ENCODE assay signal across 25 cellular contexts in genomic region chr7:144497296-144497695, GRCh38.
"Had no signal": no experiment of that assay in that cellular context is flagged by ENCODE, and none has a peak within 500 bp of the region (broad histone marks: within the 10 kb centered on the region; RNA-seq: fewer than 3 reads in every experiment).

No MANE protein-coding gene starts in this region.

- H3K4me1 Mint-ChIP-seq: activated B cell treated with CpG ODN at 0.5 μM for 24 hours; activated T-helper 17 cell treated with anti-CD3 and anti-CD28 coated beads, Interleukin-2, amount 50 U/mL, for 72 hours; IgD-negative memory B cell had no signal

- H3K36me3 ChIP-seq: brain microvascular endothelial cell, Peyer's patch, SJSA1 had no signal

- H3K27me3 ChIP-seq: brain microvascular endothelial cell, Peyer's patch, SJSA1 had no signal

- H3K4me1 ChIP-seq: Peyer's patch, SJSA1 had no signal

- H3K27me3 Mint-ChIP-seq: activated B cell treated with CpG ODN at 0.5 μM for 24 hours; activated CD4-positive, alpha-beta memory T cell treated with anti-CD3 and anti-CD28 coated beads for 36 hours; activated CD4-positive, alpha-beta T cell treated with anti-CD3 and anti-CD28 coated beads, Interleukin-2, amount 10 ng/mL, durations not matched to agents 7 days and 5 days; activated naive CD8-positive, alpha-beta T cell; activated T-helper 17 cell treated with anti-CD3 and anti-CD28 coated beads, Interleukin-2, amount 50 U/mL, for 72 hours; IgD-negative memory B cell had no signal

- H3K4me3 ChIP-seq: Peyer's patch, SJSA1 had no signal

- DNase-seq: activated B cell treated with CpG ODN at 0.5 μM for 24 hours; activated CD4-positive, alpha-beta memory T cell treated with anti-CD3 and anti-CD28 coated beads for 36 hours; activated CD4-positive, alpha-beta T cell treated with anti-CD3 and anti-CD28 coated beads for 1 hour; activated CD4-positive, alpha-beta T cell treated with anti-CD3 and anti-CD28 coated beads, Interleukin-2, amount 10 ng/mL, durations not matched to agents 7 days and 5 days; activated gamma-delta T cell; activated naive CD4-positive, alpha-beta T cell treated with anti-CD3 and anti-CD28 coated beads for 36 hours; activated T-cell treated with anti-CD3 and anti-CD28 coated beads for 4 hours; activated T-cell treated with anti-CD3 and anti-CD28 coated beads, Interleukin-2, amount 50 U/mL, for 48 hours; brain microvascular endothelial cell; KG1; MV-4-11; NCI-H1092 treated with DMSO at 0.1 percent for 48 hours; NCI-H1436; NCI-H187 treated with DMSO at 0.1 percent for 48 hours; NCI-H2081 treated with DMSO at 0.1 percent for 48 hours; NCI-H446; NCI-H524; Peyer's patch; SHP77; T-helper 9 cell had no signal

- H3K27ac ChIP-seq: brain microvascular endothelial cell, Peyer's patch, SJSA1 had no signal

- ATAC-seq: activated T-helper 17 cell treated with anti-CD3 and anti-CD28 coated beads, Interleukin-2, amount 50 U/mL, for 72 hours had no signal

- H3K4me3 Mint-ChIP-seq: activated B cell treated with CpG ODN at 0.5 μM for 24 hours; activated CD4-positive, alpha-beta memory T cell treated with anti-CD3 and anti-CD28 coated beads for 36 hours; activated CD4-positive, alpha-beta T cell treated with anti-CD3 and anti-CD28 coated beads, Interleukin-2, amount 10 ng/mL, durations not matched to agents 7 days and 5 days; activated naive CD4-positive, alpha-beta T cell treated with anti-CD3 and anti-CD28 coated beads for 36 hours; activated naive CD8-positive, alpha-beta T cell; activated T-helper 17 cell treated with anti-CD3 and anti-CD28 coated beads, Interleukin-2, amount 50 U/mL, for 72 hours; IgD-negative memory B cell; T-helper 1 cell treated with Interleukin-12 subunit alpha and Interleukin-12 subunit beta and Interleukin-4 antibody, amounts not matched to agents 30 μg/mL and 1 μg/mL, for 36 hours had no signal

- H3K27ac Mint-ChIP-seq: activated B cell treated with CpG ODN at 0.5 μM for 24 hours; activated CD4-positive, alpha-beta memory T cell treated with anti-CD3 and anti-CD28 coated beads for 36 hours; activated CD4-positive, alpha-beta T cell treated with anti-CD3 and anti-CD28 coated beads, Interleukin-2, amount 10 ng/mL, durations not matched to agents 7 days and 5 days; activated naive CD4-positive, alpha-beta T cell treated with anti-CD3 and anti-CD28 coated beads for 36 hours; activated naive CD8-positive, alpha-beta T cell; activated T-helper 17 cell treated with anti-CD3 and anti-CD28 coated beads, Interleukin-2, amount 50 U/mL, for 72 hours; IgD-negative memory B cell; T-helper 1 cell treated with Interleukin-12 subunit alpha and Interleukin-12 subunit beta and Interleukin-4 antibody, amounts not matched to agents 30 μg/mL and 1 μg/mL, for 36 hours had no signal

- H3K9me3 Mint-ChIP-seq: activated CD4-positive, alpha-beta T cell treated with anti-CD3 and anti-CD28 coated beads, Interleukin-2, amount 10 ng/mL, durations not matched to agents 7 days and 5 days; activated T-helper 17 cell treated with anti-CD3 and anti-CD28 coated beads, Interleukin-2, amount 50 U/mL, for 72 hours; T-helper 1 cell treated with Interleukin-12 subunit alpha and Interleukin-12 subunit beta and Interleukin-4 antibody, amounts not matched to agents 30 μg/mL and 1 μg/mL, for 36 hours had no signal

- H3K9me3 ChIP-seq: Peyer's patch, SJSA1 had no signal
